ENCODE assay signal across 1 cellular context in genomic region chr12:104314242-104314614, GRCh38.
TF ChIP-seq lines count a peak whose summit lies in the region.

No MANE protein-coding gene starts in this region.

TF ChIP-seq in IMR-90, 13 proteins besides CTCF, POLR2A, EP300 and RAD21 (continued from another document):
- TF ChIP-seq USF2 (IDR thresholded peaks at IDR 0.05; ENCODE audit: low read depth, low read length): no peak
TF ChIP-seq in IMR-90: peak in this region for 2.
